Comparison of ENCODE assay signal across 8 cellular contexts in genomic region chr12:50314629-50315312, GRCh38. TPM values are rescaled to one million over a fixed set of nuclear protein-coding genes. Genes with fewer than 3 reads are reported as not detected.
A peak's percentile ranks its signal among the peaks of the same experiment; 100 is the strongest.
DNase-seq lines count a peak whose midpoint lies in the region; ATAC-seq, FAIRE-seq and TF ChIP-seq lines count a peak whose summit lies in the region.

No MANE protein-coding gene starts in this region.

- no peaks in the 10 kb centered on the region for H3K9me2 ChIP-seq in neural cell (ENCODE audit: insufficient read depth, low read length)

- no peaks in the 10 kb centered on the region for H3K36me3 ChIP-seq in H1 (ENCODE audit: control insufficient read depth in 2 of 4, insufficient read depth in 4 of 4, low read length in 3 of 4)
- no peaks in the 10 kb centered on the region for H3K36me3 ChIP-seq in neural cell (ENCODE audit: insufficient read depth, low read length)

- 73% methylated on average over 7 of the region's 7 CpGs; no CpG with 5 or more reads in 1 of the 2 experiments for WGBS in H1 (ENCODE audit: extremely low coverage in 1 of 2, insufficient coverage in 1 of 2, insufficient read length in 1 of 2, insufficient replicate concordance in 2 of 2, low coverage in 1 of 2, low lambda C conversion rate in 2 of 2, missing lambda C conversion rate in 1 of 2), 2 experiments

- H3K14ac ChIP-seq in H1 (ENCODE audit: insufficient read length), result no peak overlapping the region

- H2AFZ ChIP-seq in H1 (ENCODE audit: low read length), result no peak overlapping the region; the same call in 1 of the 2 replicates
- H2AFZ ChIP-seq in neural cell (ENCODE audit: low read depth, low read length), result no peak overlapping the region

- H3K9me3 ChIP-seq in H1 (ENCODE audit: insufficient read depth in 2 of 2, low read depth in 1 of 2, low read length in 1 of 2) (no peaks in the 10 kb centered on the region), neural cell (ENCODE audit: low read length) (no peaks in the 10 kb centered on the region)

- no peak overlapping the region for H2BK12ac ChIP-seq in H1 (ENCODE audit: low read depth, low read length)

- H3K79me2 ChIP-seq in H1 (ENCODE audit: control insufficient read depth in 1 of 2, insufficient read depth in 2 of 2, low read length in 2 of 2) (no peaks in the 10 kb centered on the region), neural cell (replicated peaks; ENCODE audit: insufficient read depth, low read length) (no peaks in the 10 kb centered on the region)

- no peak for ATAC-seq in HG02678 (IDR thresholded peaks at IDR 0.05; ENCODE audit: unreplicated experiment)
- ATAC-seq in GM21390 (IDR thresholded peaks at IDR 0.05; ENCODE audit: unreplicated experiment), result no peak

- no peak overlapping the region for H4K5ac ChIP-seq in H1 (ENCODE audit: insufficient read length, low read depth, low read length)

- no peak overlapping the region for H3K23ac ChIP-seq in H1 (ENCODE audit: insufficient read length)

- H2BK15ac ChIP-seq in H1 (ENCODE audit: low read length), result no peak overlapping the region

- TF ChIP-seq POLR2A in H1 (IDR thresholded peaks at IDR 0.05; ENCODE audit: control extremely low read depth in 1 of 2, low read depth in 2 of 2, low read length in 2 of 2) (no peak), GM12892 (IDR thresholded peaks at IDR 0.05; ENCODE audit: low read depth, low read length) (no peak)

- no peak overlapping the region for H2AK5ac ChIP-seq in H1 (ENCODE audit: low read depth, low read length)

- POLR2A ChIA-PET in H1 (lab: Charles Lee; ENCODE audit: partially characterized antibody), result interaction anchor here (0.7 to 1.0 kb wide), 2 partner anchors 32 to 34 kb away, joined by 3 to 4 read pairs; no protein-coding TSS in a partner anchor

- no peak overlapping the region for H3K4me2 ChIP-seq in H1 (ENCODE audit: insufficient read depth in 1 of 2, low read depth in 2 of 2, low read length in 2 of 2)
- no peak overlapping the region for H3K4me2 ChIP-seq in neural cell (ENCODE audit: low read length)

- no peak overlapping the region for H3K9ac ChIP-seq in H1 (replicated peaks in 1 of 4; ENCODE audit: extremely low read depth in 1 of 4, low read depth in 3 of 4, low read length in 3 of 4)
- H3K9ac ChIP-seq in neural cell (ENCODE audit: low read length), result no peak overlapping the region

- no peak overlapping the region for H2BK20ac ChIP-seq in H1 (ENCODE audit: low read length)

- no peak overlapping the region for H2BK120ac ChIP-seq in H1 (replicated peaks; ENCODE audit: low read depth, low read length)

- no peaks in the 10 kb centered on the region for H3K23me2 ChIP-seq in H1 (ENCODE audit: low read depth, low read length)

- no peak overlapping the region for H3K56ac ChIP-seq in H1 (replicated peaks; ENCODE audit: insufficient read length, low read depth, low read length)

- H3K79me1 ChIP-seq in H1 (ENCODE audit: low read depth, low read length), result no peaks in the 10 kb centered on the region

- H2BK5ac ChIP-seq in H1 (ENCODE audit: low read depth, low read length), result no peak overlapping the region

- CTCF ChIA-PET in H1 (lab: Charles Lee; ENCODE audit: partially characterized antibody), result interaction anchor here (0.7 to 2.7 kb wide), 41 partner anchors 9 to 348 kb away, joined by 3 to 15 read pairs (median 4); partner anchors contain the start of genes CERS5, GPD1 and LIMA1

- no peak overlapping the region for H3K18ac ChIP-seq in H1 (ENCODE audit: extremely low read depth, low read length)

- H3F3A ChIP-seq in neural cell (ENCODE audit: insufficient read depth, low read length, poor library complexity, severe bottlenecking), result no peaks in the 10 kb centered on the region

- no peak overlapping the region for H3K4ac ChIP-seq in H1 (replicated peaks; ENCODE audit: insufficient read length, low read depth, low read length)

- TF ChIP-seq EP300 in H1 (IDR thresholded peaks at IDR 0.05; ENCODE audit: borderline replicate concordance in 1 of 2, low read depth in 2 of 2, low read length in 2 of 2) (no peak), neural cell (conservative IDR thresholded peaks at IDR 0.05; ENCODE audit: poor library complexity, severe bottlenecking) (no peak)

- H3K4me3 ChIP-seq in H1 (ENCODE audit: extremely low read depth in 1 of 4, insufficient read depth in 2 of 4, low read depth in 3 of 4, low read length in 4 of 4), result no peak overlapping the region
- no peak overlapping the region for H3K4me3 ChIP-seq in neural cell (ENCODE audit: low read length)

- peaks cover 0 to 3% (median 0%) of the 10 kb centered on the region in 4 experiments; a peak in 2 of 7 replicates for H3K4me1 ChIP-seq in H1 (replicated peaks in 1 of 4; ENCODE audit: control insufficient read depth in 3 of 4, insufficient read depth in 4 of 4, low read length in 3 of 4)

- no peak overlapping the region for H4K8ac ChIP-seq in H1 (ENCODE audit: extremely low read depth, insufficient read depth, low read length)

- no peaks in the 10 kb centered on the region for H3K27me3 ChIP-seq in H1 (replicated peaks in 1 of 4; ENCODE audit: control insufficient read depth in 3 of 4, extremely low read depth in 1 of 4, insufficient read depth in 3 of 4, low read length in 3 of 4)
- no peaks in the 10 kb centered on the region for H3K27me3 ChIP-seq in neural cell (ENCODE audit: insufficient read depth, low read depth, low read length)

- TF ChIP-seq RAD21 in H1 (IDR thresholded peaks at IDR 0.05 in 1 of 2, conservative IDR thresholded peaks at IDR 0.05 in 1 of 2; ENCODE audit: low read depth in 2 of 2, low read length in 2 of 2) (peak; percentile 86 to 87), neural cell (conservative IDR thresholded peaks at IDR 0.05) (peak; percentile 66)

- DNase-seq in AG08395 (ENCODE audit: low spot score) (peak; percentile 83), GM19239 (ENCODE audit: insufficient read length, low spot score) (peak; percentile 16), NCI-H748 treated with DMSO at 0.1 percent for 48 hours (lab: John Stamatoyannopoulos, UW) (peak; percentile 16), H1 (ENCODE audit: low read depth in 1 of 2, low spot score in 2 of 2) (no peak), GM12892 (ENCODE audit: insufficient read length) (no peak)

- FAIRE-seq in GM19239 (lab: Jason Lieb, UNC), result no peak
- FAIRE-seq in H1 (lab: Jason Lieb, UNC), result no peak
- FAIRE-seq in GM12892 (lab: Jason Lieb, UNC), result no peak

- no peak overlapping the region for H3K27ac ChIP-seq in H1 (ENCODE audit: low read depth, low read length)
- H3K27ac ChIP-seq in neural cell (ENCODE audit: low read length), result no peak overlapping the region

- H4K20me1 ChIP-seq in H1 (replicated peaks in 1 of 2; ENCODE audit: control insufficient read depth in 1 of 2, insufficient read depth in 2 of 2, low read length in 2 of 2), result no peaks in the 10 kb centered on the region
- no peaks in the 10 kb centered on the region for H4K20me1 ChIP-seq in neural cell (ENCODE audit: insufficient read depth)

- TF ChIP-seq CTCF in H1 (IDR thresholded peaks at IDR 0.05; ENCODE audit: control extremely low read depth in 1 of 3, insufficient read depth in 1 of 3, low read depth in 1 of 3, low read length in 3 of 3), result peak in 2 of 3 experiments; percentile 57 to 65; a peak in 2 of 4 replicates
- TF ChIP-seq CTCF in neural cell (IDR thresholded peaks at IDR 0.05; ENCODE audit: poor library complexity, severe bottlenecking), result peak; percentile 63

- no peak overlapping the region for H4K91ac ChIP-seq in H1 (replicated peaks; ENCODE audit: insufficient read length, low read length)

TF ChIP-seq in H1, 55 proteins besides CTCF, POLR2A, EP300 and RAD21:
- TF ChIP-seq SRF (IDR thresholded peaks at IDR 0.05; ENCODE audit: low read depth, low read length) (0 out of 2 replicates have a peak, but pooled peaks have one; percentile 6), TCF12 (IDR thresholded peaks at IDR 0.05; ENCODE audit: low read depth, low read length) (no peak), BACH1 (IDR thresholded peaks at IDR 0.05; ENCODE audit: low read length) (no peak), KDM5A (IDR thresholded peaks at IDR 0.05; ENCODE audit: low read length) (no peak)

TF ChIP-seq in neural cell, 6 proteins besides CTCF, POLR2A, EP300 and RAD21:
- TF ChIP-seq SMC3 (conservative IDR thresholded peaks at IDR 0.05; ENCODE audit: poor library complexity), result peak; percentile 64
- no peak for TF ChIP-seq EZH2 (IDR thresholded peaks at IDR 0.05; ENCODE audit: borderline replicate concordance, insufficient read depth, low read length, poor library complexity, severe bottlenecking)
- no peak for TF ChIP-seq MXI1 (conservative IDR thresholded peaks at IDR 0.05; ENCODE audit: poor library complexity, severe bottlenecking)
- TF ChIP-seq TAF1 (IDR thresholded peaks at IDR 0.05; ENCODE audit: low read depth), result no peak
TF ChIP-seq in neural cell: peak in this region for 1.

RNA-seq across cellular contexts. Expression of gene LIMA1, which starts 31.5 kb away (rescaled TPM):
- total RNA-seq in H1 (2021; fragmentation: NEBNext Ultra II Directional; extraction: Animal tissue kit (Norgen Biotek cat#: 25700)), result 43.3 and 47.6 TPM in 2 replicates
- polyA plus RNA-seq in H1 (2011; rRNA removed), result 8.5 and 12.7 TPM in 2 replicates
- polyA plus RNA-seq in H1 (2011; cell fraction: cytosol; rRNA removed), result 20.1 TPM
- 27.8 TPM for polyA plus RNA-seq in H1 (2011; cell fraction: nucleus; rRNA removed)
- 19.0 to 35.6 TPM (median 24.7 TPM) in 4 replicates for polyA plus RNA-seq in H1 (2012, experiment 1 of 2)
- 3.8 TPM for polyA plus RNA-seq in H1 (2012, experiment 2 of 2)
- 58.5 TPM for polyA plus RNA-seq in H1 (2013, experiment 1 of 2)
- 65.0 TPM for polyA plus RNA-seq in H1 (2013, experiment 2 of 2)
- 35.6 and 51.0 TPM in 2 replicates for polyA minus RNA-seq in H1 (2011; rRNA and poly(A)+ RNA removed)
- polyA minus RNA-seq in H1 (2011; cell fraction: cytosol; rRNA and poly(A)+ RNA removed), result 24.7 TPM
- 44.9 TPM for polyA minus RNA-seq in H1 (2011; cell fraction: nucleus; rRNA and poly(A)+ RNA removed)
- 4.4 and 7.6 TPM in 2 replicates for polyA plus RNA-seq in neural cell
- polyA minus RNA-seq in neural cell, result 6.3 and 10.3 TPM in 2 replicates
- 49.7 TPM for polyA plus RNA-seq in GM12892 (2012; ENCODE audit: missing spikeins)

Comparison
In these comparisons a context has a peak if more than half of its experiments do, and no peak if none do; other contexts are left out.
1. DNase-seq: peak in AG08395 (single experiment), GM19239 (single experiment) and NCI-H748 treated with DMSO at 0.1 percent for 48 hours (single experiment); none in H1 (0 of 2) and GM12892 (single experiment).